ENCODE assay signal across 1 cellular context in the genomic region with DNA sequence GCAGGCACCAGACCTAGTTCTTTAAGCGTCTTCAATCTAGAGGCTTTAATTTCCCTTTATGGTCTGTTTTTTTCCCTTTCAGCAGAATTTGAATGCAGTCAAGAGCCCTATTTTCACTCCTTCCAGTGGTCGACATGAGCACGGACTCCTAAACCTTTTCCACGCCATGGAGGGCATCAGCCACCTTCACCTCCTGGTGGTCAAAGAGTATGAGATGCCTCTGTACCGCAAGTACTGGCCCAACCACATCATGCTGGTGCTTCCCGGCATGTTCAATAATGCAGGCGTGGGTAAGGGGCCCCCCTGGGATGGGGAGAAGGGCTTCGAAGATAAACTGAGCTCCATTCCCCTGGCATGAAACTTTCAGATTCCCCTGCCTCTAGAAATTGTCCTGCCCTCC.
TF ChIP-seq lines count a peak whose summit lies in the region.

No MANE protein-coding gene starts in this region.

TF ChIP-seq in GM23338, 12 proteins besides CTCF, POLR2A, EP300 and RAD21:
- no peak for TF ChIP-seq REST (IDR thresholded peaks at IDR 0.05; ENCODE audit: unreplicated experiment)
- TF ChIP-seq ZNF331 (CRISPR knock-in tag; IDR thresholded peaks at IDR 0.05; ENCODE audit: low read depth) = no peak
- TF ChIP-seq, protein P1, sequence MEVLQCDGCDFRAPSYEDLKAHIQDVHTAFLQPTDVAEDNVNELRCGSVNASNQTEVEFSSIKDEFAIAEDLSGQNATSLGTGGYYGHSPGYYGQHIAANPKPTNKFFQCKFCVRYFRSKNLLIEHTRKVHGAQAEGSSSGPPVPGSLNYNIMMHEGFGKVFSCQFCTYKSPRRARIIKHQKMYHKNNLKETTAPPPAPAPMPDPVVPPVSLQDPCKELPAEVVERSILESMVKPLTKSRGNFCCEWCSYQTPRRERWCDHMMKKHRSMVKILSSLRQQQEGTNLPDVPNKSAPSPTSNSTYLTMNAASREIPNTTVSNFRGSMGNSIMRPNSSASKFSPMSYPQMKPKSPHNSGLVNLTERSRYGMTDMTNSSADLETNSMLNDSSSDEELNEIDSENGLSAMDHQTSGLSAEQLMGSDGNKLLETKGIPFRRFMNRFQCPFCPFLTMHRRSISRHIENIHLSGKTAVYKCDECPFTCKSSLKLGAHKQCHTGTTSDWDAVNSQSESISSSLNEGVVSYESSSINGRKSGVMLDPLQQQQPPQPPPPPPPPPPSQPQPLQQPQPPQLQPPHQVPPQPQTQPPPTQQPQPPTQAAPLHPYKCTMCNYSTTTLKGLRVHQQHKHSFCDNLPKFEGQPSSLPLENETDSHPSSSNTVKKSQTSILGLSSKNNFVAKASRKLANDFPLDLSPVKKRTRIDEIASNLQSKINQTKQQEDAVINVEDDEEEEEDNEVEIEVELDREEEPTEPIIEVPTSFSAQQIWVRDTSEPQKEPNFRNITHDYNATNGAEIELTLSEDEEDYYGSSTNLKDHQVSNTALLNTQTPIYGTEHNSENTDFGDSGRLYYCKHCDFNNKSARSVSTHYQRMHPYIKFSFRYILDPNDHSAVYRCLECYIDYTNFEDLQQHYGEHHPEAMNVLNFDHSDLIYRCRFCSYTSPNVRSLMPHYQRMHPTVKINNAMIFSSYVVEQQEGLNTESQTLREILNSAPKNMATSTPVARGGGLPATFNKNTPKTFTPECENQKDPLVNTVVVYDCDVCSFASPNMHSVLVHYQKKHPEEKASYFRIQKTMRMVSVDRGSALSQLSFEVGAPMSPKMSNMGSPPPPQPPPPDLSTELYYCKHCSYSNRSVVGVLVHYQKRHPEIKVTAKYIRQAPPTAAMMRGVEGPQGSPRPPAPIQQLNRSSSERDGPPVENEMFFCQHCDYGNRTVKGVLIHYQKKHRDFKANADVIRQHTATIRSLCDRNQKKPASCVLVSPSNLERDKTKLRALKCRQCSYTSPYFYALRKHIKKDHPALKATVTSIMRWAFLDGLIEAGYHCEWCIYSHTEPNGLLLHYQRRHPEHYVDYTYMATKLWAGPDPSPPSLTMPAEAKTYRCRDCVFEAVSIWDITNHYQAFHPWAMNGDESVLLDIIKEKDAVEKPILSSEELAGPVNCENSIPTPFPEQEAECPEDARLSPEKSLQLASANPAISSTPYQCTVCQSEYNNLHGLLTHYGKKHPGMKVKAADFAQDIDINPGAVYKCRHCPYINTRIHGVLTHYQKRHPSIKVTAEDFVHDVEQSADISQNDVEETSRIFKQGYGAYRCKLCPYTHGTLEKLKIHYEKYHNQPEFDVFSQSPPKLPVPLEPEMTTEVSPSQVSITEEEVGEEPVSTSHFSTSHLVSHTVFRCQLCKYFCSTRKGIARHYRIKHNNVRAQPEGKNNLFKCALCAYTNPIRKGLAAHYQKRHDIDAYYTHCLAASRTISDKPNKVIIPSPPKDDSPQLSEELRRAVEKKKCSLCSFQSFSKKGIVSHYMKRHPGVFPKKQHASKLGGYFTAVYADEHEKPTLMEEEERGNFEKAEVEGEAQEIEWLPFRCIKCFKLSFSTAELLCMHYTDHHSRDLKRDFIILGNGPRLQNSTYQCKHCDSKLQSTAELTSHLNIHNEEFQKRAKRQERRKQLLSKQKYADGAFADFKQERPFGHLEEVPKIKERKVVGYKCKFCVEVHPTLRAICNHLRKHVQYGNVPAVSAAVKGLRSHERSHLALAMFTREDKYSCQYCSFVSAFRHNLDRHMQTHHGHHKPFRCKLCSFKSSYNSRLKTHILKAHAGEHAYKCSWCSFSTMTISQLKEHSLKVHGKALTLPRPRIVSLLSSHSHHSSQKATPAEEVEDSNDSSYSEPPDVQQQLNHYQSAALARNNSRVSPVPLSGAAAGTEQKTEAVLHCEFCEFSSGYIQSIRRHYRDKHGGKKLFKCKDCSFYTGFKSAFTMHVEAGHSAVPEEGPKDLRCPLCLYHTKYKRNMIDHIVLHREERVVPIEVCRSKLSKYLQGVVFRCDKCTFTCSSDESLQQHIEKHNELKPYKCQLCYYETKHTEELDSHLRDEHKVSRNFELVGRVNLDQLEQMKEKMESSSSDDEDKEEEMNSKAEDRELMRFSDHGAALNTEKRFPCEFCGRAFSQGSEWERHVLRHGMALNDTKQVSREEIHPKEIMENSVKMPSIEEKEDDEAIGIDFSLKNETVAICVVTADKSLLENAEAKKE (CRISPR knock-in tag; IDR thresholded peaks at IDR 0.05) = no peak
- TF ChIP-seq EZH2 (IDR thresholded peaks at IDR 0.05; ENCODE audit: low read depth, unreplicated experiment) = no peak
- no peak for TF ChIP-seq STAT1 (IDR thresholded peaks at IDR 0.05; ENCODE audit: unreplicated experiment)
- TF ChIP-seq CREB1 (CRISPR knock-in tag; IDR thresholded peaks at IDR 0.05; ENCODE audit: low read depth) = no peak
- no peak for TF ChIP-seq POLR2AphosphoS5 (IDR thresholded peaks at IDR 0.05; ENCODE audit: low read depth)
- no peak for TF ChIP-seq EZH2phosphoT487 (IDR thresholded peaks at IDR 0.05; ENCODE audit: unreplicated experiment)
- no peak for TF ChIP-seq NANOG (IDR thresholded peaks at IDR 0.05; ENCODE audit: borderline replicate concordance)
- TF ChIP-seq JUNB (IDR thresholded peaks at IDR 0.05; ENCODE audit: unreplicated experiment) = no peak
